15 cellular contexts compared by ENCODE assay signal in the genomic region with DNA sequence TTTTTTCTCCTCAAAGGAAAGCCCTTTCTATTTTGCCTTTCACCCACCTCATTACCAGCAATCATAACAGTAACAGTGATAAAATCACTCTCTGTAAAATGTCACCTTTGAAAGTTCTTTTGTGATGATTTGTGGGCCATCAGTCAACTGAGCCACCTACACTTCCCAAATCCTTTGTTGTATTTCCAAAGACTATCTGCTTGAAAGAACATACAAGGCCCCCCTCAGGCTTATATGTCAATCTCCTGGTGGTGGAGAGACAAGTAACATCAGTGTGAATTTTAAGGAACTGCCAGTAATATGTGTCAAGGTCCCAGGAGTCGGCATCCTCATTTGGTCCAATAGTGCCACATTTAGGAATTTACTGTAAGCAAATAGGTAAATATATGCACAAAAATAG.
A peak's percentile ranks its signal among the peaks of the same experiment; 100 is the strongest.
DNase-seq lines count a peak whose midpoint lies in the region; ATAC-seq and TF ChIP-seq lines count a peak whose summit lies in the region.
"Had no signal": no experiment of that assay in that cellular context is flagged by ENCODE, and none has a peak within 500 bp of the region (broad histone marks: within the 10 kb centered on the region; RNA-seq: fewer than 3 reads in every experiment).

No MANE protein-coding gene starts in this region.

- peak overlapping the region; percentile 16 for H3K4ac ChIP-seq in mesendoderm (ENCODE audit: low read depth, low read length)

- no peaks in the 10 kb centered on the region for H3K79me2 ChIP-seq in mesendoderm (ENCODE audit: control insufficient read depth, insufficient read depth, low read length)
- no peaks in the 10 kb centered on the region for H3K79me2 ChIP-seq in GM23338 (replicated peaks; ENCODE audit: insufficient read depth)

- H4K20me1 ChIP-seq in GM23338 (replicated peaks; ENCODE audit: insufficient read depth), result no peaks in the 10 kb centered on the region
- H4K20me1 ChIP-seq: BLaER1 treated with 17β-estradiol and CSF1 and Interleukin-3, amounts not matched to agents 10 nM and 100 nM had no signal

- H3K36me3 Mint-ChIP-seq in activated naive CD8-positive, alpha-beta T cell, result peaks cover 3% of the 10 kb centered on the region
- H3K36me3 Mint-ChIP-seq in activated naive CD8-positive, alpha-beta T cell treated with anti-CD3 and anti-CD28 coated beads, Interleukin-2, amount 50 U/mL, for 24 hours (ENCODE audit: low read depth), result no peaks in the 10 kb centered on the region
- no peaks in the 10 kb centered on the region for H3K36me3 Mint-ChIP-seq in GM23338 (ENCODE audit: low read depth)

- no peaks in the 10 kb centered on the region for H3K9me3 Mint-ChIP-seq in activated naive CD8-positive, alpha-beta T cell (ENCODE audit: low read depth)
- peaks cover 3% of the 10 kb centered on the region for H3K9me3 Mint-ChIP-seq in activated naive CD8-positive, alpha-beta T cell treated with anti-CD3 and anti-CD28 coated beads, Interleukin-2, amount 50 U/mL, for 24 hours
- H3K9me3 Mint-ChIP-seq in GM23338, result no peaks in the 10 kb centered on the region
- H3K9me3 Mint-ChIP-seq: CD8-positive, alpha-beta memory T cell; H9 had no signal

- H3K4me1 ChIP-seq in HUES48 (ENCODE audit: control insufficient read depth, insufficient read depth, low read length) (peaks cover 39% of the 10 kb centered on the region), mesendoderm (ENCODE audit: control insufficient read depth, low read depth, low read length) (peaks cover 14% of the 10 kb centered on the region), GM23338 (ENCODE audit: insufficient read depth) (peaks cover 35% of the 10 kb centered on the region)
- H3K4me1 ChIP-seq: Caco-2 had no signal

- H3K23ac ChIP-seq in mesendoderm (ENCODE audit: low read length), result no peak overlapping the region

- H3K9ac ChIP-seq in HUES48 (ENCODE audit: low read depth, low read length) (no peak overlapping the region), mesendoderm (ENCODE audit: low read length) (no peak overlapping the region)
- H3K9ac ChIP-seq: BLaER1 treated with 17β-estradiol and CSF1 and Interleukin-3, amounts not matched to agents 10 nM and 100 nM; GM23248 had no signal

- H3K4me2 ChIP-seq in mesendoderm (ENCODE audit: low read length) (no peak overlapping the region), GM23338 (no peak overlapping the region)
- H3K4me2 ChIP-seq: BLaER1 treated with 17β-estradiol and CSF1 and Interleukin-3, amounts not matched to agents 10 nM and 100 nM had no signal

- no peaks in the 10 kb centered on the region for H3K27me3 ChIP-seq in HUES48 (ENCODE audit: control insufficient read depth, insufficient read depth, low read length)
- H3K27me3 ChIP-seq in mesendoderm (ENCODE audit: insufficient read depth, low read length, poor library complexity), result no peaks in the 10 kb centered on the region
- no peaks in the 10 kb centered on the region for H3K27me3 ChIP-seq in GM23338 (ENCODE audit: insufficient read depth)
- H3K27me3 ChIP-seq: BLaER1 treated with 17β-estradiol and CSF1 and Interleukin-3, amounts not matched to agents 10 nM and 100 nM had no signal

- H3K56ac ChIP-seq in mesendoderm (ENCODE audit: low read length), result no peak overlapping the region

- no peak overlapping the region for H2BK15ac ChIP-seq in mesendoderm (replicated peaks; ENCODE audit: low read depth)

- H3K79me1 ChIP-seq in mesendoderm (ENCODE audit: low read length), result no peaks in the 10 kb centered on the region

- no peak overlapping the region for H2BK120ac ChIP-seq in mesendoderm (ENCODE audit: low read depth, low read length)

- H4K5ac ChIP-seq in mesendoderm (ENCODE audit: low read length), result no peak overlapping the region

- H3K4me3 ChIP-seq in HUES48 (ENCODE audit: low read depth, low read length), result no peak overlapping the region
- H3K4me3 ChIP-seq in mesendoderm (ENCODE audit: low read length), result no peak overlapping the region
- no peak overlapping the region for H3K4me3 ChIP-seq in GM23338
- H3K4me3 ChIP-seq: BLaER1 treated with 17β-estradiol and CSF1 and Interleukin-3, amounts not matched to agents 10 nM and 100 nM; GM23248 had no signal

- no peak overlapping the region for H2AK5ac ChIP-seq in mesendoderm (ENCODE audit: low read length)

- no peaks in the 10 kb centered on the region for H3K9me3 ChIP-seq in HUES48 (ENCODE audit: control insufficient read depth, insufficient read depth, low read length)
- H3K9me3 ChIP-seq: BLaER1 treated with 17β-estradiol and CSF1 and Interleukin-3, amounts not matched to agents 10 nM and 100 nM; Caco-2 had no signal

- peak overlapping the region; percentile 27 for H3K27ac ChIP-seq in HUES48 (ENCODE audit: low read depth, low read length)
- H3K27ac ChIP-seq in mesendoderm (ENCODE audit: low read depth, low read length), result no peak overlapping the region
- no peak overlapping the region for H3K27ac ChIP-seq in GM23338 (ENCODE audit: low read depth)
- H3K27ac ChIP-seq: BLaER1 treated with 17β-estradiol and CSF1 and Interleukin-3, amounts not matched to agents 10 nM and 100 nM; GM23248 had no signal

- no peak overlapping the region for H2BK5ac ChIP-seq in mesendoderm (ENCODE audit: low read length)

- no peak for TF ChIP-seq CTCF in GM23338 (conservative IDR thresholded peaks at IDR 0.05; ENCODE audit: low read depth in 2 of 2)

- H3K18ac ChIP-seq in mesendoderm (ENCODE audit: low read length), result no peak overlapping the region

- no peak for DNase-seq in activated naive CD8-positive, alpha-beta T cell treated with anti-CD3 and anti-CD28 coated beads, Interleukin-2, amount 50 U/mL, for 24 hours
- peak; percentile 57 for DNase-seq in mesendoderm
- no peak for DNase-seq in GM23338 (ENCODE audit: low spot score)
- no peak for DNase-seq in activated CD4-positive, alpha-beta T cell treated with anti-CD3 and anti-CD28 coated beads, Interleukin-2, amount 50 U/mL, for 1 hour
- DNase-seq: ACHN; Caco-2; CD8-positive, alpha-beta memory T cell; GM23248; H9 had no signal

- H4K8ac ChIP-seq in mesendoderm (ENCODE audit: low read depth, low read length), result no peak overlapping the region

- ATAC-seq in activated naive CD8-positive, alpha-beta T cell treated with anti-CD3 and anti-CD28 coated beads, Interleukin-2, amount 50 U/mL, for 24 hours, result no peak
- ATAC-seq in esophagus mucosa (no peak), GM18498 (IDR thresholded peaks at IDR 0.05; ENCODE audit: unreplicated experiment) (no peak), GM23338 (no peak)
- ATAC-seq: HepG2 had no signal

- H3K27ac Mint-ChIP-seq in activated naive CD8-positive, alpha-beta T cell, result peak overlapping the region; percentile 61
- no peak overlapping the region for H3K27ac Mint-ChIP-seq in activated naive CD8-positive, alpha-beta T cell treated with anti-CD3 and anti-CD28 coated beads, Interleukin-2, amount 50 U/mL, for 24 hours
- no peak overlapping the region for H3K27ac Mint-ChIP-seq in GM23338
- H3K27ac Mint-ChIP-seq: H9 had no signal

- H3K9me2 ChIP-seq in GM23338 (ENCODE audit: insufficient read depth), result no peaks in the 10 kb centered on the region

- no peaks in the 10 kb centered on the region for H3K27me3 Mint-ChIP-seq in activated naive CD8-positive, alpha-beta T cell
- no peaks in the 10 kb centered on the region for H3K27me3 Mint-ChIP-seq in activated naive CD8-positive, alpha-beta T cell treated with anti-CD3 and anti-CD28 coated beads, Interleukin-2, amount 50 U/mL, for 24 hours
- H3K27me3 Mint-ChIP-seq in GM23338 (ENCODE audit: insufficient read depth, low read depth, poor library complexity), result peaks cover 5% of the 10 kb centered on the region
- H3K27me3 Mint-ChIP-seq: CD8-positive, alpha-beta memory T cell had no signal

- no CpG with 5 or more reads among the region's 1 CpG for WGBS in mesendoderm (ENCODE audit: extremely low coverage, insufficient coverage, low lambda C conversion rate)

- peak overlapping the region; percentile 46 for H3K4me3 Mint-ChIP-seq in activated naive CD8-positive, alpha-beta T cell
- no peak overlapping the region for H3K4me3 Mint-ChIP-seq in activated naive CD8-positive, alpha-beta T cell treated with anti-CD3 and anti-CD28 coated beads, Interleukin-2, amount 50 U/mL, for 24 hours
- no peak overlapping the region for H3K4me3 Mint-ChIP-seq in GM23338
- H3K4me3 Mint-ChIP-seq: CD8-positive, alpha-beta memory T cell; H9 had no signal

- no peak overlapping the region for H2AFZ ChIP-seq in GM23338
- H2AFZ ChIP-seq: GM23248 had no signal

- no peaks in the 10 kb centered on the region for H3K36me3 ChIP-seq in HUES48 (ENCODE audit: control insufficient read depth, insufficient read depth, low read length)
- H3K36me3 ChIP-seq in mesendoderm (ENCODE audit: control insufficient read depth, insufficient read depth, low read length), result no peaks in the 10 kb centered on the region
- no peaks in the 10 kb centered on the region for H3K36me3 ChIP-seq in GM23338 (ENCODE audit: insufficient read depth)
- H3K36me3 ChIP-seq: BLaER1 treated with 17β-estradiol and CSF1 and Interleukin-3, amounts not matched to agents 10 nM and 100 nM had no signal

- no peaks in the 10 kb centered on the region for H3F3A ChIP-seq in GM23338 (replicated peaks; ENCODE audit: low read depth)

- peaks cover 64% of the 10 kb centered on the region for H3K4me1 Mint-ChIP-seq in activated naive CD8-positive, alpha-beta T cell (ENCODE audit: low read depth)
- H3K4me1 Mint-ChIP-seq in activated naive CD8-positive, alpha-beta T cell treated with anti-CD3 and anti-CD28 coated beads, Interleukin-2, amount 50 U/mL, for 24 hours, result peaks cover 55% of the 10 kb centered on the region
- peaks cover 30% of the 10 kb centered on the region for H3K4me1 Mint-ChIP-seq in GM23338

TF ChIP-seq in GM23338, 12 proteins besides CTCF, POLR2A, EP300 and RAD21 (continues in another document):
- TF ChIP-seq NANOG (IDR thresholded peaks at IDR 0.05; ENCODE audit: borderline replicate concordance), result no peak
- no peak for TF ChIP-seq STAT1 (IDR thresholded peaks at IDR 0.05; ENCODE audit: unreplicated experiment)
- no peak for TF ChIP-seq EZH2 (IDR thresholded peaks at IDR 0.05; ENCODE audit: low read depth, unreplicated experiment)
